Comparison of ENCODE assay signal across 16 cellular contexts in genomic region chr9:15144567-15145174, GRCh38.
DNase-seq lines count a peak whose midpoint lies in the region; ATAC-seq and TF ChIP-seq lines count a peak whose summit lies in the region.
"Had no signal": no experiment of that assay in that cellular context is flagged by ENCODE, and none has a peak within 500 bp of the region (broad histone marks: within the 10 kb centered on the region; RNA-seq: fewer than 3 reads in every experiment).

No MANE protein-coding gene starts in this region.

- BruUV-seq in PC-9 (replicated peaks; lab: Mats Ljungman, UMichigan) = no TSS peak

- no peaks in the 10 kb centered on the region for H3K36me3 ChIP-seq in PC-9 (ENCODE audit: low read depth)
- no peaks in the 10 kb centered on the region for H3K36me3 ChIP-seq in lung (ENCODE audit: control insufficient read depth in 2 of 2, insufficient read depth in 2 of 2, low read length in 2 of 2)
- H3K36me3 ChIP-seq: right lobe of liver had no signal

- H3F3A ChIP-seq in PC-9 (ENCODE audit: insufficient read depth, low read depth) = 0 out of 2 replicates have a peak, but pooled peaks cover 6% of the 10 kb centered on the region

- no peaks in the 10 kb centered on the region for H4K20me1 ChIP-seq in PC-9 (ENCODE audit: insufficient read depth)

- H3K9me2 ChIP-seq in PC-9 (ENCODE audit: insufficient read depth) = no peaks in the 10 kb centered on the region

- H3K79me2 ChIP-seq in PC-9 (ENCODE audit: low read depth) = no peaks in the 10 kb centered on the region

- DNase-seq in EH (ENCODE audit: low read depth) (peak; percentile 21), NCI-H1105 (lab: John Stamatoyannopoulos, UW) (peak; percentile 83), PC-9 (peak; percentile 32 to 77), lung (ENCODE audit: low spot score) (no peak), substantia nigra (lab: John Stamatoyannopoulos, UW) (no peak), GOT3 (lab: John Stamatoyannopoulos, UW) (no peak)
- DNase-seq: activated naive CD8-positive, alpha-beta T cell treated with anti-CD3 and anti-CD28 coated beads, Interleukin-2, amount 10 ng/mL, durations not matched to agents 7 days and 5 days; C1 segment of cervical spinal cord; kidney glomerular epithelial cell; naive B cell; NCI-H187; right lobe of liver; RPMI8226 had no signal

- 57 to 69% methylated on average over 6 of the region's 6 CpGs for WGBS in lung, 2 donors

- peak overlapping the region; percentile 29 for H3K4me2 ChIP-seq in PC-9

- POLR2A ChIA-PET in PC-9 (lab: Charles Lee; ENCODE audit: unreplicated experiment) = no interaction called here

- intact Hi-C loops in PC-9 (cut with micrococcal nuclease; ENCODE audit: unreplicated experiment) = loop anchor here (5.0 to 10.0 kb wide), 2 partner anchors 42 to 680 kb away; no protein-coding TSS in a partner anchor

- TF ChIP-seq CTCF in PC-9 (conservative IDR thresholded peaks at IDR 0.05) = no peak
- TF ChIP-seq CTCF in lung (IDR thresholded peaks at IDR 0.05; ENCODE audit: control extremely low read depth, extremely low read depth) = no peak

- no peak overlapping the region for H3K4me3 ChIP-seq in PC-9
- no peak overlapping the region for H3K4me3 ChIP-seq in lung
- H3K4me3 ChIP-seq: coronary artery, right lobe of liver had no signal

- H3K4me1 ChIP-seq in PC-9 (replicated peaks; ENCODE audit: insufficient read depth) (peaks cover 16% of the 10 kb centered on the region), lung (ENCODE audit: control insufficient read depth in 2 of 2, insufficient read depth in 2 of 2, low read length in 2 of 2) (no peaks in the 10 kb centered on the region)
- H3K4me1 ChIP-seq: right lobe of liver had no signal

- H3K27ac ChIP-seq in PC-9 (no peak overlapping the region), lung (ENCODE audit: low read depth in 1 of 2, low read length in 1 of 2) (no peak overlapping the region), substantia nigra (ENCODE audit: low read depth, low read length, poor library complexity, severe bottlenecking) (no peak overlapping the region)
- H3K27ac ChIP-seq: coronary artery, right lobe of liver had no signal

- CTCF ChIA-PET in PC-9 (lab: Charles Lee) = no interaction called here

- H3K27me3 ChIP-seq in PC-9 (ENCODE audit: insufficient read depth, low read depth) (no peaks in the 10 kb centered on the region), lung (ENCODE audit: control insufficient read depth, insufficient read depth) (no peaks in the 10 kb centered on the region)
- H3K27me3 ChIP-seq: right lobe of liver had no signal

- H3K9me3 ChIP-seq in PC-9 (ENCODE audit: insufficient read depth, low read depth) (no peaks in the 10 kb centered on the region), lung (ENCODE audit: control insufficient read depth in 2 of 2, insufficient read depth in 1 of 2, low read length in 1 of 2) (no peaks in the 10 kb centered on the region)
- H3K9me3 ChIP-seq: right lobe of liver had no signal

- no peak overlapping the region for H2AFZ ChIP-seq in PC-9

- ATAC-seq in lung (ENCODE audit: insufficient read depth, low FRiP score) (peak; percentile 12), HG03469 (IDR thresholded peaks at IDR 0.05; ENCODE audit: unreplicated experiment) (no peak), GM19395 (IDR thresholded peaks at IDR 0.05; ENCODE audit: unreplicated experiment) (no peak)

Comparison
In these comparisons a context has a peak if more than half of its experiments do, and no peak if none do; other contexts are left out.
1. DNase-seq: peak in EH (single experiment), NCI-H1105 (single experiment) and PC-9 (2 of 2); none in lung (single experiment), substantia nigra (0 of 49) and GOT3 (single experiment).